25 cellular contexts compared by ENCODE assay signal in the genomic region with DNA sequence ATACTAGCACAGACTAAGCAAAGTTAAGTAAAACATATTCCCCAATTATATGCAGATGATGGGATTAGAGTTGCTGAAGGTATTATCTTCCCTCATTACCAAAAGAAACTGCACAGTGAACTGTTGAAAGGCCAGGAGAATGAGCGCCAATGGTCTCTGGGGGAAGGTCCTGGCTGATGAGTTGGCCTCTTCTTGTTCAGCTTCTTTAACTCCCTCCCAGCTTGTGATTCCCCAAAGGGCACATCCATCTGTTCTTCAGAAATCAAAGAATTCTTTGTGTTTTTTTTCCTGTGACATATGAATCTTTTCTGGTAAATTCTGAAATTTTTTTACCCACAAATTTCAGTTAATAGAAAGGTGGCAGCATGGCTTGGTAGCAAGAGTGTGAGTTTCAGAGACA.
"Had no signal": no experiment of that assay in that cellular context is flagged by ENCODE, and none has a peak within 500 bp of the region (broad histone marks: within the 10 kb centered on the region; RNA-seq: fewer than 3 reads in every experiment).

No MANE protein-coding gene starts in this region.

- H3K27ac Mint-ChIP-seq: activated CD8-positive, alpha-beta memory T cell treated with anti-CD3 and anti-CD28 coated beads, Interleukin-2, amount 10 ng/mL, durations not matched to agents 7 days and 5 days; activated naive CD4-positive, alpha-beta T cell treated with anti-CD3 and anti-CD28 coated beads, Interleukin-2, amount 50 U/mL, for 24 hours; activated T-cell treated with anti-CD3 and anti-CD28 coated beads, Interleukin-2, amount 50 U/mL, for 24 hours; activated T-helper 1 cell treated with anti-CD3 and anti-CD28 coated beads, Interleukin-12 subunit alpha, Interleukin-12 subunit beta, Interleukin-2, Interleukin-4 antibody, amounts not matched to agents 30 ng/mL and 10 ng/mL and 1 ng/mL, durations not matched to agents 14 hours and 24 hours and 36 hours; IgD-negative memory B cell; T-helper 1 cell treated with Interleukin-12 subunit alpha and Interleukin-12 subunit beta and Interleukin-4 antibody, amounts not matched to agents 30 μg/mL and 1 μg/mL, for 36 hours; WTC11 had no signal

- H3K36me3 Mint-ChIP-seq: activated CD8-positive, alpha-beta memory T cell treated with anti-CD3 and anti-CD28 coated beads, Interleukin-2, amount 10 ng/mL, durations not matched to agents 7 days and 5 days; activated naive CD4-positive, alpha-beta T cell treated with anti-CD3 and anti-CD28 coated beads, Interleukin-2, amount 50 U/mL, for 24 hours; WTC11 had no signal

- DNase-seq: activated CD4-positive, alpha-beta T cell treated with anti-CD3 and anti-CD28 coated beads for 48 hours; activated CD4-positive, alpha-beta T cell treated with anti-CD3 and anti-CD28 coated beads, Interleukin-2, amount 50 U/mL, for 48 hours; activated CD4-positive, CD25-positive, alpha-beta regulatory T cell treated with anti-CD3 and anti-CD28 coated beads, Interleukin-2, amount 50 U/mL, for 72 hours; activated CD8-positive, alpha-beta memory T cell treated with anti-CD3 and anti-CD28 coated beads, Interleukin-2, amount 10 ng/mL, durations not matched to agents 7 days and 5 days; activated effector memory CD4-positive, alpha-beta T cell treated with Interleukin-2 at 50 U/mL for 16 hours; activated naive CD4-positive, alpha-beta T cell; activated T-cell treated with anti-CD3 and anti-CD28 coated beads, Interleukin-2, amount 50 U/mL, for 24 hours; body of pancreas; KG1; NCI-H1092; NCI-H1417; NCI-H1930; NCI-H2107; NCI-H526; NCI-H774; NK-92 treated with Interleukin-12 subunit alpha and Interleukin-12 subunit beta, amount 100 ng/mL, for 24 hours; Peyer's patch; SHP77 treated with DMSO at 0.1 percent for 48 hours had no signal

- H3K36me3 ChIP-seq: ascending aorta, Peyer's patch had no signal

- H3K27me3 ChIP-seq: ascending aorta, body of pancreas, Peyer's patch had no signal

- ATAC-seq: activated CD8-positive, alpha-beta memory T cell treated with anti-CD3 and anti-CD28 coated beads, Interleukin-2, amount 10 ng/mL, durations not matched to agents 7 days and 5 days; body of pancreas; WTC11 had no signal

- H3K4me3 ChIP-seq: ascending aorta, body of pancreas, Peyer's patch had no signal

- H3K4me1 ChIP-seq: ascending aorta, body of pancreas, Peyer's patch had no signal

- H3K27me3 Mint-ChIP-seq: activated CD8-positive, alpha-beta memory T cell treated with anti-CD3 and anti-CD28 coated beads, Interleukin-2, amount 10 ng/mL, durations not matched to agents 7 days and 5 days; activated naive CD4-positive, alpha-beta T cell treated with anti-CD3 and anti-CD28 coated beads, Interleukin-2, amount 50 U/mL, for 24 hours; activated T-cell treated with anti-CD3 and anti-CD28 coated beads, Interleukin-2, amount 50 U/mL, for 24 hours; IgD-negative memory B cell had no signal

- H3K27ac ChIP-seq: body of pancreas, Peyer's patch, RWPE1 had no signal

- H3K4me3 Mint-ChIP-seq: activated CD8-positive, alpha-beta memory T cell treated with anti-CD3 and anti-CD28 coated beads, Interleukin-2, amount 10 ng/mL, durations not matched to agents 7 days and 5 days; activated naive CD4-positive, alpha-beta T cell treated with anti-CD3 and anti-CD28 coated beads, Interleukin-2, amount 50 U/mL, for 24 hours; activated T-cell treated with anti-CD3 and anti-CD28 coated beads, Interleukin-2, amount 50 U/mL, for 24 hours; activated T-helper 1 cell treated with anti-CD3 and anti-CD28 coated beads, Interleukin-12 subunit alpha, Interleukin-12 subunit beta, Interleukin-2, Interleukin-4 antibody, amounts not matched to agents 30 ng/mL and 10 ng/mL and 1 ng/mL, durations not matched to agents 14 hours and 24 hours and 36 hours; IgD-negative memory B cell; T-helper 1 cell treated with Interleukin-12 subunit alpha and Interleukin-12 subunit beta and Interleukin-4 antibody, amounts not matched to agents 30 μg/mL and 1 μg/mL, for 36 hours; WTC11 had no signal

- H3K4me1 Mint-ChIP-seq: activated CD8-positive, alpha-beta memory T cell treated with anti-CD3 and anti-CD28 coated beads, Interleukin-2, amount 10 ng/mL, durations not matched to agents 7 days and 5 days; activated naive CD4-positive, alpha-beta T cell treated with anti-CD3 and anti-CD28 coated beads, Interleukin-2, amount 50 U/mL, for 24 hours; IgD-negative memory B cell; WTC11 had no signal
